ENCODE assay signal across 10 cellular contexts in the genomic region with DNA sequence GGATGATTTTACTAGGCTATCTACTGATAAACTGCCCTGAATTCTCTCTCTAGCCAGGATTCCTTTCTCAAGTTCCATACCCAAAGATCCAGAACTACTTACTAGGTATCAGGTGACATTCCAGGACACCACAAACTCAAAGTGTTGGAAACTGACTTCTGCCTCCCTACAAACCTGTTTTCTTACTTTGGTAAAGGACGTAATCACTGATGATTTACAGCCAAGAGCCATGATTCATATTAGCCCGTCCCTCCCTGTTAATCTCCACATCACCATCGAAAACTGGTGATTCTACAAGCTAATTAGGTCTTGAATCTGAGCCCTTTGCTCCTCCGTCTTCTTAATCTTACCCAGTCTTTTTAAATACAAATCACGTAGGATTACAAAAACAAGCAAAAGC. TPM values are rescaled to one million over a fixed set of nuclear protein-coding genes. Genes with fewer than 3 reads are reported as not detected.
DNase-seq lines count a peak whose midpoint lies in the region; ATAC-seq, FAIRE-seq and TF ChIP-seq lines count a peak whose summit lies in the region.
"Had no signal": no experiment of that assay in that cellular context is flagged by ENCODE, and none has a peak within 500 bp of the region (broad histone marks: within the 10 kb centered on the region; RNA-seq: fewer than 3 reads in every experiment).

No MANE protein-coding gene starts in this region.

- no peak for TF ChIP-seq RAD21 in Ishikawa (IDR thresholded peaks at IDR 0.05; ENCODE audit: low read depth)

- H3K4me1 Mint-ChIP-seq in neural crest cell, result peaks cover 24% of the 10 kb centered on the region

- no peaks in the 10 kb centered on the region for H3K36me3 ChIP-seq in bronchial epithelial cell (ENCODE audit: control insufficient read depth, insufficient read depth, low read length)
- H3K36me3 ChIP-seq: upper lobe of left lung had no signal

- H3K9me3 Mint-ChIP-seq in neural crest cell, result no peaks in the 10 kb centered on the region

- H3K27ac Mint-ChIP-seq in neural crest cell (ENCODE audit: unreplicated experiment), result no peak overlapping the region

- no peak for ATAC-seq in GM21381 (IDR thresholded peaks at IDR 0.05; ENCODE audit: unreplicated experiment)

- no peaks in the 10 kb centered on the region for H3K27me3 ChIP-seq in bronchial epithelial cell (ENCODE audit: control insufficient read depth, insufficient read depth, low read length)
- H3K27me3 ChIP-seq: upper lobe of left lung had no signal

- peaks cover 40% of the 10 kb centered on the region for H3K27me3 Mint-ChIP-seq in neural crest cell (ENCODE audit: low read depth)

- peak overlapping the region; percentile 87 for H3K4me3 Mint-ChIP-seq in neural crest cell

- TF ChIP-seq EP300 in Ishikawa (IDR thresholded peaks at IDR 0.05; ENCODE audit: borderline replicate concordance), result no peak

- TF ChIP-seq CTCF in bronchial epithelial cell (IDR thresholded peaks at IDR 0.05; ENCODE audit: insufficient read depth, low read length, severe bottlenecking), result no peak
- no peak for TF ChIP-seq CTCF in neural crest cell (conservative IDR thresholded peaks at IDR 0.05)

- FAIRE-seq in bronchial epithelial cell (lab: Jason Lieb, UNC), result no peak

- H3K4me3 ChIP-seq in bronchial epithelial cell (ENCODE audit: low read depth, low read length), result no peak overlapping the region

- DNase-seq in Caki2 (ENCODE audit: low read depth), result peak; percentile 17
- DNase-seq in bronchial epithelial cell (ENCODE audit: low read depth), result peak; percentile 95
- DNase-seq in neural crest cell (ENCODE audit: low read depth, low spot score), result no peak
- no peak for DNase-seq in mesenteric fat pad (ENCODE audit: low spot score)
- DNase-seq in SKM-1 (lab: John Stamatoyannopoulos, UW; ENCODE audit: unreplicated experiment), result no peak
- DNase-seq in HuH-7 (ENCODE audit: low spot score), result no peak
- DNase-seq: upper lobe of left lung had no signal

- H3K36me3 Mint-ChIP-seq in neural crest cell (ENCODE audit: low read depth), result no peaks in the 10 kb centered on the region

- in situ Hi-C loops in Caki2 (cut with HindIII; ENCODE audit: low pct_unique_long_range_greater_than_20kb, low sequenced_read_pairs), result no loop called here

TF ChIP-seq in Ishikawa, 13 proteins besides CTCF, POLR2A, EP300 and RAD21:
- TF ChIP-seq TEAD4 (IDR thresholded peaks at IDR 0.05), result peak; percentile 17; the same call in 1 of the 2 replicates
- TF ChIP-seq CREB1 (IDR thresholded peaks at IDR 0.05; ENCODE audit: low read depth), result no peak
TF ChIP-seq in Ishikawa: peak in this region for 1.

RNA-seq across cellular contexts. Expression of a gene that starts 1.1 kb away (rescaled TPM):
- total RNA-seq in Caki2 (2014; rRNA removed; shearing (Covaris generic); ENCODE audit: low replicate concordance), result 5.9 and 10.1 TPM in 2 replicates
- 9.3 and 10.5 TPM in 2 replicates for total RNA-seq in bronchial epithelial cell
- total RNA-seq in neural crest cell, result 8.9 and 9.0 TPM in 2 replicates
- total RNA-seq in mesenteric fat pad, result 8.1 TPM

RNA-seq across cellular contexts. Expression of a gene that starts 27.7 kb away (rescaled TPM):
- not detected in 2 replicates for total RNA-seq in Caki2 (2014; rRNA removed; shearing (Covaris generic); ENCODE audit: low replicate concordance)
- total RNA-seq in bronchial epithelial cell, result not detected in 2 replicates
- not detected in 2 replicates for total RNA-seq in neural crest cell
- not detected for total RNA-seq in mesenteric fat pad
- total RNA-seq: lung, upper lobe of left lung had no signal

Comparison
In these comparisons a context has a peak if more than half of its experiments do, and no peak if none do; other contexts are left out.
1. DNase-seq: peak in Caki2 (single experiment) and bronchial epithelial cell (single experiment); none in neural crest cell (single experiment), mesenteric fat pad (single experiment), SKM-1 (single experiment) and HuH-7 (single experiment).